1 cellular context compared by ENCODE assay signal in the genomic region with DNA sequence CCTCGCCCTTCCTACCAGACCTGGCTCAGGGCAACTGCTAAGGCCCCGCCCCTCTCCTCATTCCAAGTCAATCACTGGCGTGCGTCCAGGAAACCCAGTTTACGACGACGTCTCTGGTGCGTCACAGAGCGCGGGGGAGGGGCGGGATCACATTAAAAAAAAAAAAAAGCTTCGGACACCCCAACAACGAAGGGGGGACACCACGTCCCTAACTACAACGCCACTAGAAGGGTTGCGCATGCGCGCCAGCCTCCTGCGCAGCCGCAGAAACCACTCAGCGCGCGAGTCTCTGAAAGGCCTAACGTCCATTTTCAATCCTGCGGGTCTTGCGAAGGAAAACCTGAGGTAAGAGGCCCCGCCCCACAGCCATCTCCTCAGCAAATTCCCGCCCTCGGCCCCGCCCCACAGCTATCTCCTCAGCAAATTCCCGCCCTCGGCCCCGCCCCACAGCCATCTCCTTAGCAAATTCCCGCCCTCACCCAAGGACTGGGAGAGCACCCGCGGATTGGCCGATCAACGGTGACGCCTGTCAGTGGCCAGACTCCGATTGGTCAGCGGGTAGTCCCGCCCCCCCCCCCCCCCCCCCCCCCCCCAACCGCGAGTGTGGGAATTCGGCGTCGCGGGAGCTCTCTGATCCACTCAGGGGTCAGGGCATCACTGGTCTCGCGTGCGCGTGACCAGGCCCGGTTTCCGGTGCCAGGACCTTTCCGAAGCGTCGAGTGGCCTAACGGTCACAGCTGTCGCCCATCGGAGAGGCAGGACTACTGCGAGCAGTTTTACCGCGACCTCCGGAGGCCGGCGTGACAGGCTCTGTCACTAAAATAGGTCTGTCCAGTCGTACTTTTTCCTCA.
A peak's percentile ranks its signal among the peaks of the same experiment; 100 is the strongest.
TF ChIP-seq lines count a peak whose summit lies in the region.

A gene with protein sequence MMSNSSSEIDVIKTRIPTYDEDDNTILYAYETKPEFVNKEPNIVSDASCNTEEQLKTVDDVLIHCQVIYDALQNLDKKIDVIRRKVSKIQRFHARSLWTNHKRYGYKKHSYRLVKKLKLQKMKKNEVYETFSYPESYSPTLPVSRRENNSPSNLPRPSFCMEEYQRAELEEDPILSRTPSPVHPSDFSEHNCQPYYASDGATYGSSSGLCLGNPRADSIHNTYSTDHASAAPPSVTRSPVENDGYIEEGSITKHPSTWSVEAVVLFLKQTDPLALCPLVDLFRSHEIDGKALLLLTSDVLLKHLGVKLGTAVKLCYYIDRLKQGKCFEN (plus strand): TSS at position 638 of the 851 bp plus-strand sequence. CDS start 6,694 bp downstream, outside the sequence.

TF ChIP-seq in HepG2, 621 proteins besides CTCF, POLR2A, EP300 and RAD21 (continued from another document and continues in another):
- TF ChIP-seq, protein P1, sequence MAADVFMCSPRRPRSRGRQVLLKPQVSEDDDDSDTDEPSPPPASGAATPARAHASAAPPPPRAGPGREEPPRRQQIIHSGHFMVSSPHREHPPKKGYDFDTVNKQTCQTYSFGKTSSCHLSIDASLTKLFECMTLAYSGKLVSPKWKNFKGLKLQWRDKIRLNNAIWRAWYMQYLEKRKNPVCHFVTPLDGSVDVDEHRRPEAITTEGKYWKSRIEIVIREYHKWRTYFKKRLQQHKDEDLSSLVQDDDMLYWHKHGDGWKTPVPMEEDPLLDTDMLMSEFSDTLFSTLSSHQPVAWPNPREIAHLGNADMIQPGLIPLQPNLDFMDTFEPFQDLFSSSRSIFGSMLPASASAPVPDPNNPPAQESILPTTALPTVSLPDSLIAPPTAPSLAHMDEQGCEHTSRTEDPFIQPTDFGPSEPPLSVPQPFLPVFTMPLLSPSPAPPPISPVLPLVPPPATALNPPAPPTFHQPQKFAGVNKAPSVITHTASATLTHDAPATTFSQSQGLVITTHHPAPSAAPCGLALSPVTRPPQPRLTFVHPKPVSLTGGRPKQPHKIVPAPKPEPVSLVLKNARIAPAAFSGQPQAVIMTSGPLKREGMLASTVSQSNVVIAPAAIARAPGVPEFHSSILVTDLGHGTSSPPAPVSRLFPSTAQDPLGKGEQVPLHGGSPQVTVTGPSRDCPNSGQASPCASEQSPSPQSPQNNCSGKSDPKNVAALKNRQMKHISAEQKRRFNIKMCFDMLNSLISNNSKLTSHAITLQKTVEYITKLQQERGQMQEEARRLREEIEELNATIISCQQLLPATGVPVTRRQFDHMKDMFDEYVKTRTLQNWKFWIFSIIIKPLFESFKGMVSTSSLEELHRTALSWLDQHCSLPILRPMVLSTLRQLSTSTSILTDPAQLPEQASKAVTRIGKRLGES (CRISPR knock-in tag; IDR thresholded peaks at IDR 0.05; ENCODE audit: borderline replicate concordance): no peak
- TF ChIP-seq, protein P2, sequence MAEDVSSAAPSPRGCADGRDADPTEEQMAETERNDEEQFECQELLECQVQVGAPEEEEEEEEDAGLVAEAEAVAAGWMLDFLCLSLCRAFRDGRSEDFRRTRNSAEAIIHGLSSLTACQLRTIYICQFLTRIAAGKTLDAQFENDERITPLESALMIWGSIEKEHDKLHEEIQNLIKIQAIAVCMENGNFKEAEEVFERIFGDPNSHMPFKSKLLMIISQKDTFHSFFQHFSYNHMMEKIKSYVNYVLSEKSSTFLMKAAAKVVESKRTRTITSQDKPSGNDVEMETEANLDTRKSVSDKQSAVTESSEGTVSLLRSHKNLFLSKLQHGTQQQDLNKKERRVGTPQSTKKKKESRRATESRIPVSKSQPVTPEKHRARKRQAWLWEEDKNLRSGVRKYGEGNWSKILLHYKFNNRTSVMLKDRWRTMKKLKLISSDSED (CRISPR knock-in tag; IDR thresholded peaks at IDR 0.05): no peak
- TF ChIP-seq POLR2AphosphoS2 (IDR thresholded peaks at IDR 0.05; ENCODE audit: low read depth, low read length) (no peak), RBFOX2 (IDR thresholded peaks at IDR 0.05; ENCODE audit: low read depth, low read length) (no peak), ZNF367 (CRISPR knock-in tag; IDR thresholded peaks at IDR 0.05; ENCODE audit: borderline replicate concordance) (no peak), ZNF660 (CRISPR knock-in tag; IDR thresholded peaks at IDR 0.05; ENCODE audit: borderline replicate concordance, low read depth) (no peak), MED13 (CRISPR knock-in tag; IDR thresholded peaks at IDR 0.05) (no peak), HOXD1 (CRISPR knock-in tag; IDR thresholded peaks at IDR 0.05) (no peak), ZFP1 (CRISPR knock-in tag; IDR thresholded peaks at IDR 0.05) (no peak), POGZ (CRISPR knock-in tag; IDR thresholded peaks at IDR 0.05) (no peak; the same call in 1 of the 2 replicates), KDM5B (CRISPR knock-in tag; IDR thresholded peaks at IDR 0.05; ENCODE audit: borderline replicate concordance) (no peak), DR1 (CRISPR knock-in tag; IDR thresholded peaks at IDR 0.05) (no peak), HNF4A (CRISPR knock-in tag; IDR thresholded peaks at IDR 0.05) (no peak), TCF7 (IDR thresholded peaks at IDR 0.05; ENCODE audit: low read depth) (no peak), CCAR2 (optimal IDR thresholded peaks at IDR 0.05; ENCODE audit: low read depth, low read length) (no peak), CC2D1A (CRISPR knock-in tag; IDR thresholded peaks at IDR 0.05) (no peak), NFKB2 (CRISPR knock-in tag; IDR thresholded peaks at IDR 0.05; ENCODE audit: borderline replicate concordance) (no peak), WIZ (CRISPR knock-in tag; IDR thresholded peaks at IDR 0.05) (no peak), SSRP1 (CRISPR knock-in tag; IDR thresholded peaks at IDR 0.05) (no peak), ZNF850 (CRISPR knock-in tag; conservative IDR thresholded peaks at IDR 0.05) (no peak)
- TF ChIP-seq, protein P3, sequence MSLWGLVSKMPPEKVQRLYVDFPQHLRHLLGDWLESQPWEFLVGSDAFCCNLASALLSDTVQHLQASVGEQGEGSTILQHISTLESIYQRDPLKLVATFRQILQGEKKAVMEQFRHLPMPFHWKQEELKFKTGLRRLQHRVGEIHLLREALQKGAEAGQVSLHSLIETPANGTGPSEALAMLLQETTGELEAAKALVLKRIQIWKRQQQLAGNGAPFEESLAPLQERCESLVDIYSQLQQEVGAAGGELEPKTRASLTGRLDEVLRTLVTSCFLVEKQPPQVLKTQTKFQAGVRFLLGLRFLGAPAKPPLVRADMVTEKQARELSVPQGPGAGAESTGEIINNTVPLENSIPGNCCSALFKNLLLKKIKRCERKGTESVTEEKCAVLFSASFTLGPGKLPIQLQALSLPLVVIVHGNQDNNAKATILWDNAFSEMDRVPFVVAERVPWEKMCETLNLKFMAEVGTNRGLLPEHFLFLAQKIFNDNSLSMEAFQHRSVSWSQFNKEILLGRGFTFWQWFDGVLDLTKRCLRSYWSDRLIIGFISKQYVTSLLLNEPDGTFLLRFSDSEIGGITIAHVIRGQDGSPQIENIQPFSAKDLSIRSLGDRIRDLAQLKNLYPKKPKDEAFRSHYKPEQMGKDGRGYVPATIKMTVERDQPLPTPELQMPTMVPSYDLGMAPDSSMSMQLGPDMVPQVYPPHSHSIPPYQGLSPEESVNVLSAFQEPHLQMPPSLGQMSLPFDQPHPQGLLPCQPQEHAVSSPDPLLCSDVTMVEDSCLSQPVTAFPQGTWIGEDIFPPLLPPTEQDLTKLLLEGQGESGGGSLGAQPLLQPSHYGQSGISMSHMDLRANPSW (CRISPR knock-in tag; IDR thresholded peaks at IDR 0.05; ENCODE audit: borderline replicate concordance): no peak
- TF ChIP-seq, protein P4, sequence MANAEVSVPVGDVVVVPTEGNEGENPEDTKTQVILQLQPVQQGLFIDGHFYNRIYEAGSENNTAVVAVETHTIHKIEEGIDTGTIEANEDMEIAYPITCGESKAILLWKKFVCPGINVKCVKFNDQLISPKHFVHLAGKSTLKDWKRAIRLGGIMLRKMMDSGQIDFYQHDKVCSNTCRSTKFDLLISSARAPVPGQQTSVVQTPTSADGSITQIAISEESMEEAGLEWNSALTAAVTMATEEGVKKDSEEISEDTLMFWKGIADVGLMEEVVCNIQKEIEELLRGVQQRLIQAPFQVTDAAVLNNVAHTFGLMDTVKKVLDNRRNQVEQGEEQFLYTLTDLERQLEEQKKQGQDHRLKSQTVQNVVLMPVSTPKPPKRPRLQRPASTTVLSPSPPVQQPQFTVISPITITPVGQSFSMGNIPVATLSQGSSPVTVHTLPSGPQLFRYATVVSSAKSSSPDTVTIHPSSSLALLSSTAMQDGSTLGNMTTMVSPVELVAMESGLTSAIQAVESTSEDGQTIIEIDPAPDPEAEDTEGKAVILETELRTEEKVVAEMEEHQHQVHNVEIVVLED (CRISPR knock-in tag; IDR thresholded peaks at IDR 0.05; ENCODE audit: borderline replicate concordance): peak; percentile 73
- TF ChIP-seq, protein P5, sequence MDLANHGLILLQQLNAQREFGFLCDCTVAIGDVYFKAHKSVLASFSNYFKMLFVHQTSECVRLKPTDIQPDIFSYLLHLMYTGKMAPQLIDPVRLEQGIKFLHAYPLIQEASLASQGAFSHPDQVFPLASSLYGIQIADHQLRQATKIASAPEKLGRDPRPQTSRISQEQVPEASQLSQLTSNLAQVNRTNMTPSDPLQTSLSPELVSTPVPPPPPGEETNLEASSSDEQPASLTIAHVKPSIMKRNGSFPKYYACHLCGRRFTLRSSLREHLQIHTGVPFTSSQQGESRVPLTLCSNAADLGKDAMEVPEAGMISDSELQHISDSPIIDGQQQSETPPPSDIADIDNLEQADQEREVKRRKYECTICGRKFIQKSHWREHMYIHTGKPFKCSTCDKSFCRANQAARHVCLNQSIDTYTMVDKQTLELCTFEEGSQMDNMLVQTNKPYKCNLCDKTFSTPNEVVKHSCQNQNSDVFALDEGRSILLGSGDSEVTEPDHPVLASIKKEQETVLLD (CRISPR knock-in tag; IDR thresholded peaks at IDR 0.05; ENCODE audit: low read depth): no peak
- TF ChIP-seq, protein P6, sequence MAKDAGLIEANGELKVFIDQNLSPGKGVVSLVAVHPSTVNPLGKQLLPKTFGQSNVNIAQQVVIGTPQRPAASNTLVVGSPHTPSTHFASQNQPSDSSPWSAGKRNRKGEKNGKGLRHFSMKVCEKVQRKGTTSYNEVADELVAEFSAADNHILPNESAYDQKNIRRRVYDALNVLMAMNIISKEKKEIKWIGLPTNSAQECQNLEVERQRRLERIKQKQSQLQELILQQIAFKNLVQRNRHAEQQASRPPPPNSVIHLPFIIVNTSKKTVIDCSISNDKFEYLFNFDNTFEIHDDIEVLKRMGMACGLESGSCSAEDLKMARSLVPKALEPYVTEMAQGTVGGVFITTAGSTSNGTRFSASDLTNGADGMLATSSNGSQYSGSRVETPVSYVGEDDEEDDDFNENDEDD (CRISPR knock-in tag; IDR thresholded peaks at IDR 0.05; ENCODE audit: borderline replicate concordance): peak; percentile 55; the same call in 1 of the 2 replicates
- TF ChIP-seq, protein P7, sequence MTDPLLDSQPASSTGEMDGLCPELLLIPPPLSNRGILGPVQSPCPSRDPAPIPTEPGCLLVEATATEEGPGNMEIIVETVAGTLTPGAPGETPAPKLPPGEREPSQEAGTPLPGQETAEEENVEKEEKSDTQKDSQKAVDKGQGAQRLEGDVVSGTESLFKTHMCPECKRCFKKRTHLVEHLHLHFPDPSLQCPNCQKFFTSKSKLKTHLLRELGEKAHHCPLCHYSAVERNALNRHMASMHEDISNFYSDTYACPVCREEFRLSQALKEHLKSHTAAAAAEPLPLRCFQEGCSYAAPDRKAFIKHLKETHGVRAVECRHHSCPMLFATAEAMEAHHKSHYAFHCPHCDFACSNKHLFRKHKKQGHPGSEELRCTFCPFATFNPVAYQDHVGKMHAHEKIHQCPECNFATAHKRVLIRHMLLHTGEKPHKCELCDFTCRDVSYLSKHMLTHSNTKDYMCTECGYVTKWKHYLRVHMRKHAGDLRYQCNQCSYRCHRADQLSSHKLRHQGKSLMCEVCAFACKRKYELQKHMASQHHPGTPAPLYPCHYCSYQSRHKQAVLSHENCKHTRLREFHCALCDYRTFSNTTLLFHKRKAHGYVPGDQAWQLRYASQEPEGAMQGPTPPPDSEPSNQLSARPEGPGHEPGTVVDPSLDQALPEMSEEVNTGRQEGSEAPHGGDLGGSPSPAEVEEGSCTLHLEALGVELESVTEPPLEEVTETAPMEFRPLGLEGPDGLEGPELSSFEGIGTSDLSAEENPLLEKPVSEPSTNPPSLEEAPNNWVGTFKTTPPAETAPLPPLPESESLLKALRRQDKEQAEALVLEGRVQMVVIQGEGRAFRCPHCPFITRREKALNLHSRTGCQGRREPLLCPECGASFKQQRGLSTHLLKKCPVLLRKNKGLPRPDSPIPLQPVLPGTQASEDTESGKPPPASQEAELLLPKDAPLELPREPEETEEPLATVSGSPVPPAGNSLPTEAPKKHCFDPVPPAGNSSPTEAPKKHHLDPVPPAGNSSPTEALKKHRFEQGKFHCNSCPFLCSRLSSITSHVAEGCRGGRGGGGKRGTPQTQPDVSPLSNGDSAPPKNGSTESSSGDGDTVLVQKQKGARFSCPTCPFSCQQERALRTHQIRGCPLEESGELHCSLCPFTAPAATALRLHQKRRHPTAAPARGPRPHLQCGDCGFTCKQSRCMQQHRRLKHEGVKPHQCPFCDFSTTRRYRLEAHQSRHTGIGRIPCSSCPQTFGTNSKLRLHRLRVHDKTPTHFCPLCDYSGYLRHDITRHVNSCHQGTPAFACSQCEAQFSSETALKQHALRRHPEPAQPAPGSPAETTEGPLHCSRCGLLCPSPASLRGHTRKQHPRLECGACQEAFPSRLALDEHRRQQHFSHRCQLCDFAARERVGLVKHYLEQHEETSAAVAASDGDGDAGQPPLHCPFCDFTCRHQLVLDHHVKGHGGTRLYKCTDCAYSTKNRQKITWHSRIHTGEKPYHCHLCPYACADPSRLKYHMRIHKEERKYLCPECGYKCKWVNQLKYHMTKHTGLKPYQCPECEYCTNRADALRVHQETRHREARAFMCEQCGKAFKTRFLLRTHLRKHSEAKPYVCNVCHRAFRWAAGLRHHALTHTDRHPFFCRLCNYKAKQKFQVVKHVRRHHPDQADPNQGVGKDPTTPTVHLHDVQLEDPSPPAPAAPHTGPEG (CRISPR knock-in tag; IDR thresholded peaks at IDR 0.05): no peak
- TF ChIP-seq, protein P8, sequence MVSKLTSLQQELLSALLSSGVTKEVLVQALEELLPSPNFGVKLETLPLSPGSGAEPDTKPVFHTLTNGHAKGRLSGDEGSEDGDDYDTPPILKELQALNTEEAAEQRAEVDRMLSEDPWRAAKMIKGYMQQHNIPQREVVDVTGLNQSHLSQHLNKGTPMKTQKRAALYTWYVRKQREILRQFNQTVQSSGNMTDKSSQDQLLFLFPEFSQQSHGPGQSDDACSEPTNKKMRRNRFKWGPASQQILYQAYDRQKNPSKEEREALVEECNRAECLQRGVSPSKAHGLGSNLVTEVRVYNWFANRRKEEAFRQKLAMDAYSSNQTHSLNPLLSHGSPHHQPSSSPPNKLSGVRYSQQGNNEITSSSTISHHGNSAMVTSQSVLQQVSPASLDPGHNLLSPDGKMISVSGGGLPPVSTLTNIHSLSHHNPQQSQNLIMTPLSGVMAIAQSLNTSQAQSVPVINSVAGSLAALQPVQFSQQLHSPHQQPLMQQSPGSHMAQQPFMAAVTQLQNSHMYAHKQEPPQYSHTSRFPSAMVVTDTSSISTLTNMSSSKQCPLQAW (CRISPR knock-in tag; IDR thresholded peaks at IDR 0.05): 0 out of 2 replicates have a peak, but pooled peaks have one; percentile 13
- TF ChIP-seq, protein P9, sequence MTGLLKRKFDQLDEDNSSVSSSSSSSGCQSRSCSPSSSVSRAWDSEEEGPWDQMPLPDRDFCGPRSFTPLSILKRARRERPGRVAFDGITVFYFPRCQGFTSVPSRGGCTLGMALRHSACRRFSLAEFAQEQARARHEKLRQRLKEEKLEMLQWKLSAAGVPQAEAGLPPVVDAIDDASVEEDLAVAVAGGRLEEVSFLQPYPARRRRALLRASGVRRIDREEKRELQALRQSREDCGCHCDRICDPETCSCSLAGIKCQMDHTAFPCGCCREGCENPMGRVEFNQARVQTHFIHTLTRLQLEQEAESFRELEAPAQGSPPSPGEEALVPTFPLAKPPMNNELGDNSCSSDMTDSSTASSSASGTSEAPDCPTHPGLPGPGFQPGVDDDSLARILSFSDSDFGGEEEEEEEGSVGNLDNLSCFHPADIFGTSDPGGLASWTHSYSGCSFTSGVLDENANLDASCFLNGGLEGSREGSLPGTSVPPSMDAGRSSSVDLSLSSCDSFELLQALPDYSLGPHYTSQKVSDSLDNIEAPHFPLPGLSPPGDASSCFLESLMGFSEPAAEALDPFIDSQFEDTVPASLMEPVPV (CRISPR knock-in tag; IDR thresholded peaks at IDR 0.05): no peak
